ENCODE assay signal across 18 cellular contexts in genomic region chr5:93430673-93431192, GRCh38.
"Had no signal": no experiment of that assay in that cellular context is flagged by ENCODE, and none has a peak within 500 bp of the region (broad histone marks: within the 10 kb centered on the region; RNA-seq: fewer than 3 reads in every experiment).

No MANE protein-coding gene starts in this region.

- H2AFZ ChIP-seq: hepatocyte, parathyroid adenoma had no signal

- H3K27me3 ChIP-seq: colonic mucosa, hepatocyte had no signal

- H3K27ac Mint-ChIP-seq: natural killer cell treated with Interleukin-12 subunit alpha and Interleukin-12 subunit beta and Interleukin-15 and Interleukin-18, amount 100 ng/mL, for 72 hours had no signal

- H3K4me2 ChIP-seq: hepatocyte had no signal

- H3K9me3 ChIP-seq: colonic mucosa, left ventricle myocardium inferior, prostate gland had no signal

- H3K36me3 Mint-ChIP-seq: natural killer cell treated with Interleukin-12 subunit alpha and Interleukin-12 subunit beta and Interleukin-15 and Interleukin-18, amount 100 ng/mL, for 72 hours had no signal

- H3K27me3 Mint-ChIP-seq: natural killer cell treated with Interleukin-12 subunit alpha and Interleukin-12 subunit beta and Interleukin-15 and Interleukin-18, amount 100 ng/mL, for 72 hours had no signal

- H3K27ac ChIP-seq: colonic mucosa, hepatocyte, left ventricle myocardium inferior, parathyroid adenoma, prostate gland, skin epidermis had no signal

- H3K36me3 ChIP-seq: colonic mucosa, left ventricle myocardium inferior, prostate gland had no signal

- DNase-seq: colonic mucosa; dermis blood vessel endothelial cell; erythroblast; foreskin melanocyte; kidney; left cardiac atrium; left ventricle myocardium inferior; mesenchymal stem cell; midbrain; stimulated activated naive CD4-positive, alpha-beta T cell treated with Interleukin-2 at 50 U/mL for 16 hours; trophoblast cell had no signal

- H3K79me2 ChIP-seq: hepatocyte, parathyroid adenoma had no signal

- H3K4me3 ChIP-seq: colonic mucosa, hepatocyte, left ventricle myocardium inferior, lung, prostate gland, skin epidermis had no signal

- H3K4me1 ChIP-seq: colonic mucosa, left ventricle myocardium inferior, parathyroid adenoma, prostate gland had no signal

- H3K9ac ChIP-seq: parathyroid adenoma had no signal

- H3K4me3 Mint-ChIP-seq: natural killer cell treated with Interleukin-12 subunit alpha and Interleukin-12 subunit beta and Interleukin-15 and Interleukin-18, amount 100 ng/mL, for 72 hours had no signal

- ATAC-seq: left cardiac atrium; natural killer cell treated with Interleukin-12 subunit alpha and Interleukin-12 subunit beta and Interleukin-15 and Interleukin-18, amount 100 ng/mL, for 72 hours; sciatic nerve had no signal
